17 cellular contexts compared by ENCODE assay signal in genomic region chr13:32253911-32254399, GRCh38.
DNase-seq lines count a peak whose midpoint lies in the region; ATAC-seq and TF ChIP-seq lines count a peak whose summit lies in the region.
"Had no signal": no experiment of that assay in that cellular context is flagged by ENCODE, and none has a peak within 500 bp of the region (broad histone marks: within the 10 kb centered on the region; RNA-seq: fewer than 3 reads in every experiment).

No MANE protein-coding gene starts in this region.

- no peaks in the 10 kb centered on the region for H3K27me3 ChIP-seq in RWPE2 (ENCODE audit: insufficient read depth, poor library complexity, severe bottlenecking)
- no peaks in the 10 kb centered on the region for H3K27me3 ChIP-seq in foreskin keratinocyte
- H3K27me3 ChIP-seq in subcutaneous abdominal adipose tissue (ENCODE audit: control insufficient read depth in 5 of 5, insufficient read depth in 4 of 5, low read length in 5 of 5), result no peaks in the 10 kb centered on the region
- H3K27me3 ChIP-seq: ovary had no signal

- DNase-seq in RWPE2 (ENCODE audit: low spot score) (no peak), foreskin keratinocyte (peak in 1 of 2 donors; percentile 7), mucosa of descending colon (peak in 1 of 3 donors; percentile 77), NCI-H2107 treated with DMSO at 0.1 percent for 48 hours (lab: John Stamatoyannopoulos, UW; ENCODE audit: unreplicated experiment) (no peak)
- no peak for DNase-seq in activated CD4-positive, alpha-beta T cell treated with anti-CD3 and anti-CD28 coated beads, Interleukin-2, amount 10 ng/mL, durations not matched to agents 24 days and 14 days
- no peak for DNase-seq in activated T-helper 1 cell treated with anti-CD3 and anti-CD28 coated beads, Interleukin-12 subunit alpha, Interleukin-12 subunit beta, Interleukin-2, Interleukin-4 antibody, amounts not matched to agents 30 ng/mL and 10 ng/mL and 1 ng/mL, durations not matched to agents 14 hours and 24 hours and 36 hours (ENCODE audit: low spot score)
- DNase-seq: activated CD4-positive, alpha-beta T cell treated with anti-CD3 and anti-CD28 coated beads for 4 hours; GF-D8; NCI-H1694 treated with DMSO at 0.1 percent for 48 hours; NCI-H526 treated with DMSO at 0.1 percent for 48 hours; ovary; stimulated activated CD4-positive, alpha-beta T cell treated with anti-CD3 and anti-CD28 coated beads, Interleukin-2, amount 100 ng/mL, for 24 hours; stimulated activated CD8-positive, alpha-beta memory T cell treated with anti-CD3 and anti-CD28 coated beads, Interleukin-4, amount 100 ng/mL, for 48 hours; T-helper 17 cell had no signal

- H3K4me3 Mint-ChIP-seq in activated CD4-positive, alpha-beta T cell treated with anti-CD3 and anti-CD28 coated beads, Interleukin-2, amount 10 ng/mL, durations not matched to agents 24 days and 14 days, result no peak overlapping the region
- H3K4me3 Mint-ChIP-seq in activated T-helper 1 cell treated with anti-CD3 and anti-CD28 coated beads, Interleukin-12 subunit alpha, Interleukin-12 subunit beta, Interleukin-2, Interleukin-4 antibody, amounts not matched to agents 30 ng/mL and 10 ng/mL and 1 ng/mL, durations not matched to agents 14 hours and 24 hours and 36 hours, result no peak overlapping the region
- H3K4me3 Mint-ChIP-seq: T-helper 17 cell had no signal

- H3K27me3 Mint-ChIP-seq in activated CD4-positive, alpha-beta T cell treated with anti-CD3 and anti-CD28 coated beads, Interleukin-2, amount 10 ng/mL, durations not matched to agents 24 days and 14 days, result no peaks in the 10 kb centered on the region
- H3K27me3 Mint-ChIP-seq in activated T-helper 1 cell treated with anti-CD3 and anti-CD28 coated beads, Interleukin-12 subunit alpha, Interleukin-12 subunit beta, Interleukin-2, Interleukin-4 antibody, amounts not matched to agents 30 ng/mL and 10 ng/mL and 1 ng/mL, durations not matched to agents 14 hours and 24 hours and 36 hours (ENCODE audit: insufficient read depth), result no peaks in the 10 kb centered on the region
- H3K27me3 Mint-ChIP-seq: T-helper 17 cell had no signal

- no peaks in the 10 kb centered on the region for H3K36me3 ChIP-seq in RWPE2 (ENCODE audit: low read depth)
- no peaks in the 10 kb centered on the region for H3K36me3 ChIP-seq in mucosa of descending colon (ENCODE audit: low read depth)
- peaks cover 0 to 32% (median 19%) of the 10 kb centered on the region in 5 donors for H3K36me3 ChIP-seq in subcutaneous abdominal adipose tissue (ENCODE audit: control insufficient read depth in 5 of 5, insufficient read depth in 5 of 5, low read length in 5 of 5)
- H3K36me3 ChIP-seq: ovary had no signal

- no peak for TF ChIP-seq CTCF in RWPE2 (IDR thresholded peaks at IDR 0.05; ENCODE audit: poor library complexity, severe bottlenecking)
- no peak for TF ChIP-seq CTCF in foreskin keratinocyte (conservative IDR thresholded peaks at IDR 0.05)
- no peak for TF ChIP-seq CTCF in mucosa of descending colon (IDR thresholded peaks at IDR 0.05)

- peak overlapping the region in 1 of 5 donors; percentile 26 for H3K9ac ChIP-seq in subcutaneous abdominal adipose tissue (ENCODE audit: low read length in 5 of 5)

- H3K4me3 ChIP-seq in RWPE2 (ENCODE audit: severe bottlenecking), result no peak overlapping the region
- H3K4me3 ChIP-seq in mucosa of descending colon, result no peak overlapping the region
- peak overlapping the region in 4 of 5 donors; percentile 43 to 55 (median 48) for H3K4me3 ChIP-seq in subcutaneous abdominal adipose tissue (ENCODE audit: low read depth in 1 of 5, low read length in 5 of 5)
- H3K4me3 ChIP-seq: ovary had no signal

- H3K9me3 ChIP-seq in RWPE2 (ENCODE audit: severe bottlenecking), result no peaks in the 10 kb centered on the region
- no peaks in the 10 kb centered on the region for H3K9me3 ChIP-seq in mucosa of descending colon
- H3K9me3 ChIP-seq in subcutaneous abdominal adipose tissue (ENCODE audit: control insufficient read depth in 5 of 5, low read length in 5 of 5), result no peaks in the 10 kb centered on the region
- H3K9me3 ChIP-seq: ovary had no signal

- intact Hi-C loops in mucosa of descending colon (cut with DNase I, micrococcal nuclease), result no loop called here
- intact Hi-C loops in activated CD4-positive, alpha-beta T cell treated with anti-CD3 and anti-CD28 coated beads, Interleukin-2, amount 10 ng/mL, durations not matched to agents 24 days and 14 days (cut with micrococcal nuclease), result no loop called here
- intact Hi-C loops in activated T-helper 1 cell treated with anti-CD3 and anti-CD28 coated beads, Interleukin-12 subunit alpha, Interleukin-12 subunit beta, Interleukin-2, Interleukin-4 antibody, amounts not matched to agents 30 ng/mL and 10 ng/mL and 1 ng/mL, durations not matched to agents 14 hours and 24 hours and 36 hours (cut with micrococcal nuclease), result no loop called here

- no peak overlapping the region for H3K27ac ChIP-seq in RWPE2 (ENCODE audit: poor library complexity, severe bottlenecking)
- H3K27ac ChIP-seq in foreskin keratinocyte, result no peak overlapping the region
- H3K27ac ChIP-seq in subcutaneous abdominal adipose tissue (ENCODE audit: low read depth, low read length), result peak overlapping the region; percentile 6
- H3K27ac ChIP-seq: ovary had no signal

- peaks cover 14% of the 10 kb centered on the region for H3K4me1 ChIP-seq in RWPE2 (ENCODE audit: insufficient read depth, poor library complexity, severe bottlenecking)
- peaks cover 13% of the 10 kb centered on the region for H3K4me1 ChIP-seq in foreskin keratinocyte
- H3K4me1 ChIP-seq in mucosa of descending colon (ENCODE audit: low read depth), result peaks cover 9% of the 10 kb centered on the region
- peaks cover 0 to 18% (median 0%) of the 10 kb centered on the region in 5 donors for H3K4me1 ChIP-seq in subcutaneous abdominal adipose tissue (ENCODE audit: control insufficient read depth in 5 of 5, insufficient read depth in 5 of 5, low read length in 5 of 5)

- no peaks in the 10 kb centered on the region for H3K9me3 Mint-ChIP-seq in activated CD4-positive, alpha-beta T cell treated with anti-CD3 and anti-CD28 coated beads, Interleukin-2, amount 10 ng/mL, durations not matched to agents 24 days and 14 days
- no peaks in the 10 kb centered on the region for H3K9me3 Mint-ChIP-seq in activated T-helper 1 cell treated with anti-CD3 and anti-CD28 coated beads, Interleukin-12 subunit alpha, Interleukin-12 subunit beta, Interleukin-2, Interleukin-4 antibody, amounts not matched to agents 30 ng/mL and 10 ng/mL and 1 ng/mL, durations not matched to agents 14 hours and 24 hours and 36 hours

- no peaks in the 10 kb centered on the region for H3K4me1 Mint-ChIP-seq in activated CD4-positive, alpha-beta T cell treated with anti-CD3 and anti-CD28 coated beads, Interleukin-2, amount 10 ng/mL, durations not matched to agents 24 days and 14 days
- H3K4me1 Mint-ChIP-seq in activated T-helper 1 cell treated with anti-CD3 and anti-CD28 coated beads, Interleukin-12 subunit alpha, Interleukin-12 subunit beta, Interleukin-2, Interleukin-4 antibody, amounts not matched to agents 30 ng/mL and 10 ng/mL and 1 ng/mL, durations not matched to agents 14 hours and 24 hours and 36 hours (ENCODE audit: low read depth), result no peaks in the 10 kb centered on the region
- H3K4me1 Mint-ChIP-seq: T-helper 17 cell had no signal

- ATAC-seq in RWPE2 (ENCODE audit: low read depth) (0 out of 3 replicates have a peak, but pooled peaks have one; percentile 10), foreskin keratinocyte (peak; percentile 43), mucosa of descending colon (peak; percentile 84), GM21723 (IDR thresholded peaks at IDR 0.05; ENCODE audit: unreplicated experiment) (no peak)
- ATAC-seq: Panc1, T-helper 17 cell had no signal

- peaks cover 2% of the 10 kb centered on the region for H3K36me3 Mint-ChIP-seq in activated CD4-positive, alpha-beta T cell treated with anti-CD3 and anti-CD28 coated beads, Interleukin-2, amount 10 ng/mL, durations not matched to agents 24 days and 14 days (ENCODE audit: low read depth)
- peaks cover 2% of the 10 kb centered on the region for H3K36me3 Mint-ChIP-seq in activated T-helper 1 cell treated with anti-CD3 and anti-CD28 coated beads, Interleukin-12 subunit alpha, Interleukin-12 subunit beta, Interleukin-2, Interleukin-4 antibody, amounts not matched to agents 30 ng/mL and 10 ng/mL and 1 ng/mL, durations not matched to agents 14 hours and 24 hours and 36 hours (ENCODE audit: low read depth)

- no peak overlapping the region for H3K27ac Mint-ChIP-seq in activated CD4-positive, alpha-beta T cell treated with anti-CD3 and anti-CD28 coated beads, Interleukin-2, amount 10 ng/mL, durations not matched to agents 24 days and 14 days
- H3K27ac Mint-ChIP-seq in activated T-helper 1 cell treated with anti-CD3 and anti-CD28 coated beads, Interleukin-12 subunit alpha, Interleukin-12 subunit beta, Interleukin-2, Interleukin-4 antibody, amounts not matched to agents 30 ng/mL and 10 ng/mL and 1 ng/mL, durations not matched to agents 14 hours and 24 hours and 36 hours, result no peak overlapping the region
- H3K27ac Mint-ChIP-seq: T-helper 17 cell had no signal

Comparison
In these comparisons a context has a peak if more than half of its experiments do, and no peak if none do; other contexts are left out.
1. H3K4me3 ChIP-seq: peak in subcutaneous abdominal adipose tissue (4 of 5); none in RWPE2 (single experiment) and mucosa of descending colon (single experiment).